In genomic region chr20:57872816-57873409, GRCh38 we compare ENCODE assay signal across 29 cellular contexts.
"Had no signal": no experiment of that assay in that cellular context is flagged by ENCODE, and none has a peak within 500 bp of the region (broad histone marks: within the 10 kb centered on the region; RNA-seq: fewer than 3 reads in every experiment).

No MANE protein-coding gene starts in this region.

- H3K9me3 ChIP-seq: ascending aorta, heart right ventricle, left ventricle myocardium inferior, right lobe of liver, SK-N-SH, thoracic aorta, upper lobe of left lung had no signal

- ATAC-seq: activated T-cell treated with anti-CD3 and anti-CD28 coated beads, Interleukin-2, amount 50 U/mL, for 72 hours; effector memory CD8-positive, alpha-beta T cell; right lobe of liver had no signal

- H3K36me3 Mint-ChIP-seq: activated CD4-positive, alpha-beta memory T cell treated with anti-CD3 and anti-CD28 coated beads for 36 hours; activated naive CD8-positive, alpha-beta T cell treated with anti-CD3 and anti-CD28 coated beads, Interleukin-2, amount 10 ng/mL, durations not matched to agents 7 days and 5 days; brain had no signal

- H3K4me3 ChIP-seq: ascending aorta, cardiac muscle cell, coronary artery, dorsolateral prefrontal cortex, heart right ventricle, left ventricle myocardium inferior, right lobe of liver, skin epidermis, thoracic aorta, upper lobe of left lung had no signal

- H3K4me1 Mint-ChIP-seq: activated CD4-positive, alpha-beta T cell treated with anti-CD3 and anti-CD28 coated beads, Interleukin-2, amount 10 ng/mL, durations not matched to agents 24 days and 14 days; activated naive CD8-positive, alpha-beta T cell treated with anti-CD3 and anti-CD28 coated beads, Interleukin-2, amount 10 ng/mL, durations not matched to agents 7 days and 5 days had no signal

- H3K27me3 Mint-ChIP-seq: activated CD4-positive, alpha-beta T cell treated with anti-CD3 and anti-CD28 coated beads, Interleukin-2, amount 10 ng/mL, durations not matched to agents 24 days and 14 days; activated naive CD8-positive, alpha-beta T cell treated with anti-CD3 and anti-CD28 coated beads, Interleukin-2, amount 10 ng/mL, durations not matched to agents 7 days and 5 days had no signal

- H3K9me3 Mint-ChIP-seq: activated CD4-positive, alpha-beta memory T cell treated with anti-CD3 and anti-CD28 coated beads for 36 hours; activated CD4-positive, alpha-beta T cell treated with anti-CD3 and anti-CD28 coated beads, Interleukin-2, amount 10 ng/mL, durations not matched to agents 24 days and 14 days; activated naive CD4-positive, alpha-beta T cell treated with anti-CD3 and anti-CD28 coated beads for 36 hours; activated naive CD8-positive, alpha-beta T cell treated with anti-CD3 and anti-CD28 coated beads, Interleukin-2, amount 10 ng/mL, durations not matched to agents 7 days and 5 days; activated T-cell treated with anti-CD3 and anti-CD28 coated beads, Interleukin-2, amount 50 U/mL, for 72 hours; brain; effector memory CD8-positive, alpha-beta T cell; nephron; stimulated activated naive CD8-positive, alpha-beta T cell treated with anti-CD3 and anti-CD28 coated beads, Interleukin-15, Interleukin-2, amounts not matched to agents 100 ng/mL and 50 ng/mL, for 24 hours; T-helper 1 cell treated with Interleukin-12 subunit alpha and Interleukin-12 subunit beta and Interleukin-4 antibody, amounts not matched to agents 30 μg/mL and 1 μg/mL, for 36 hours had no signal

- H3K4me3 Mint-ChIP-seq: activated CD4-positive, alpha-beta memory T cell treated with anti-CD3 and anti-CD28 coated beads for 36 hours; activated CD4-positive, alpha-beta T cell treated with anti-CD3 and anti-CD28 coated beads, Interleukin-2, amount 10 ng/mL, durations not matched to agents 24 days and 14 days; activated naive CD4-positive, alpha-beta T cell treated with anti-CD3 and anti-CD28 coated beads for 36 hours; activated naive CD8-positive, alpha-beta T cell treated with anti-CD3 and anti-CD28 coated beads, Interleukin-2, amount 10 ng/mL, durations not matched to agents 7 days and 5 days; activated T-cell treated with anti-CD3 and anti-CD28 coated beads, Interleukin-2, amount 50 U/mL, for 72 hours; brain; effector memory CD8-positive, alpha-beta T cell; nephron; stimulated activated naive CD8-positive, alpha-beta T cell treated with anti-CD3 and anti-CD28 coated beads, Interleukin-15, Interleukin-2, amounts not matched to agents 100 ng/mL and 50 ng/mL, for 24 hours; T-helper 1 cell treated with Interleukin-12 subunit alpha and Interleukin-12 subunit beta and Interleukin-4 antibody, amounts not matched to agents 30 μg/mL and 1 μg/mL, for 36 hours had no signal

- H3K36me3 ChIP-seq: ascending aorta, cardiac muscle cell, heart right ventricle, left ventricle myocardium inferior, right lobe of liver, thoracic aorta, upper lobe of left lung had no signal

- H3K4me2 ChIP-seq: SK-N-SH had no signal

- H3K9ac ChIP-seq: SK-N-SH had no signal

- H3K27ac Mint-ChIP-seq: activated CD4-positive, alpha-beta memory T cell treated with anti-CD3 and anti-CD28 coated beads for 36 hours; activated CD4-positive, alpha-beta T cell treated with anti-CD3 and anti-CD28 coated beads, Interleukin-2, amount 10 ng/mL, durations not matched to agents 24 days and 14 days; activated naive CD4-positive, alpha-beta T cell treated with anti-CD3 and anti-CD28 coated beads for 36 hours; activated naive CD8-positive, alpha-beta T cell treated with anti-CD3 and anti-CD28 coated beads, Interleukin-2, amount 10 ng/mL, durations not matched to agents 7 days and 5 days; activated T-cell treated with anti-CD3 and anti-CD28 coated beads, Interleukin-2, amount 50 U/mL, for 72 hours; brain; effector memory CD8-positive, alpha-beta T cell; stimulated activated naive CD8-positive, alpha-beta T cell treated with anti-CD3 and anti-CD28 coated beads, Interleukin-15, Interleukin-2, amounts not matched to agents 100 ng/mL and 50 ng/mL, for 24 hours; T-helper 1 cell treated with Interleukin-12 subunit alpha and Interleukin-12 subunit beta and Interleukin-4 antibody, amounts not matched to agents 30 μg/mL and 1 μg/mL, for 36 hours had no signal

- H3K4me1 ChIP-seq: right lobe of liver, upper lobe of left lung had no signal

- H3K27me3 ChIP-seq: ascending aorta, right lobe of liver, upper lobe of left lung had no signal

- DNase-seq: activated CD4-positive, alpha-beta memory T cell treated with anti-CD3 and anti-CD28 coated beads for 36 hours; activated CD4-positive, alpha-beta T cell treated with anti-CD3 and anti-CD28 coated beads, Interleukin-2, amount 10 ng/mL, durations not matched to agents 24 days and 14 days; activated CD4-positive, CD25-positive, alpha-beta regulatory T cell treated with anti-CD3 and anti-CD28 coated beads, Interleukin-2, amount 50 U/mL, for 72 hours; activated effector memory CD4-positive, alpha-beta T cell treated with anti-CD3 and anti-CD28 coated beads, Interleukin-2, amount 50 U/mL, for 16 hours; activated naive CD4-positive, alpha-beta T cell treated with anti-CD3 and anti-CD28 coated beads for 36 hours; activated naive CD8-positive, alpha-beta T cell treated with anti-CD3 and anti-CD28 coated beads, Interleukin-2, amount 10 ng/mL, durations not matched to agents 7 days and 5 days; activated T-cell treated with anti-CD3 and anti-CD28 coated beads for 4 hours; activated T-cell treated with anti-CD3 and anti-CD28 coated beads, Interleukin-2, amount 50 U/mL, for 72 hours; dorsolateral prefrontal cortex; effector memory CD8-positive, alpha-beta T cell; heart right ventricle; kidney glomerular epithelial cell; left ventricle myocardium inferior; SK-N-SH; stimulated activated CD4-positive, alpha-beta T cell treated with anti-CD3 and anti-CD28 coated beads, Interleukin-12 subunit alpha, Interleukin-12 subunit beta, amount 100 ng/mL, for 4 hours; stimulated activated CD4-positive, alpha-beta T cell treated with anti-CD3 and anti-CD28 coated beads, Interleukin-4, amount 100 ng/mL, for 1 hour; SW 1271; T-helper 9 cell had no signal

- H3K27ac ChIP-seq: ascending aorta, cardiac muscle cell, coronary artery, dorsolateral prefrontal cortex, heart right ventricle, left ventricle myocardium inferior, right lobe of liver, skin epidermis, thoracic aorta, upper lobe of left lung had no signal
